1 cellular context compared by ENCODE assay signal in the genomic region with DNA sequence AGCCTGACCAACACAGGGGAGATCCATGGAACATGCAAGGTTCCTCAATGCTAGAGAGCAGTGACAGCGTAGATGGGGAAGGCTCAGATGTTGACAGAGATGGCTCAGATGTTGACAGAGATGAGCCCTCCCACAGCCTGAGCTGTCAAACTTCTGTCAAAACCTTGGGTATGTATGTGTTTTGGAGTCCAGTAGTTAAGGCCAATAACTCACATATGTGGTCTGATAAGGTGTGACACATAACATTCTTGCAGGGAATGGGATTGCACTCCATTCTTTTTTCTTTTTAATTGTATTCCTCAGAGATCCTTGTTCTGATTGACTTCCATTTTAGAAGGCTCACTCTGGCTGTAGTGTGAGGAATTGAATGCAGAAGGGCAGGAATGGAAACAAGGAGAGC.
TF ChIP-seq lines count a peak whose summit lies in the region.

No MANE protein-coding gene starts in this region.

TF ChIP-seq in K562, 482 proteins besides CTCF, POLR2A, EP300 and RAD21 (continued from another document):
- TF ChIP-seq STAT6 (CRISPR knock-in tag; IDR thresholded peaks at IDR 0.05) (no peak), CBFA2T3 (IDR thresholded peaks at IDR 0.05) (peak; percentile 82), TEAD4 (IDR thresholded peaks at IDR 0.05; ENCODE audit: low read length) (peak; percentile 25; the same call in 1 of the 2 replicates), TEAD4 (CRISPR knock-in tag; IDR thresholded peaks at IDR 0.05; ENCODE audit: borderline replicate concordance) (no peak), PBX2 (CRISPR knock-in tag; IDR thresholded peaks at IDR 0.05; ENCODE audit: low read depth) (no peak), PBX2 (tag; conservative IDR thresholded peaks at IDR 0.05; ENCODE audit: low read depth) (peak; percentile 83), TFAM (CRISPR knock-in tag; conservative IDR thresholded peaks at IDR 0.05) (no peak), CTBP1 (IDR thresholded peaks at IDR 0.05; ENCODE audit: borderline replicate concordance) (peak; percentile 70; the same call in 1 of the 2 replicates), GATA2 (CRISPR knock-in tag; IDR thresholded peaks at IDR 0.05) (peak; percentile 63; the same call in 1 of the 2 replicates), CBX2 (IDR thresholded peaks at IDR 0.05; ENCODE audit: insufficient read depth, low read length, poor library complexity, severe bottlenecking) (no peak), NCOR1 (IDR thresholded peaks at IDR 0.05) (0 out of 2 replicates have a peak, but pooled peaks have one; percentile 23), HIVEP1 (CRISPR knock-in tag; IDR thresholded peaks at IDR 0.05) (no peak), ARID1B (IDR thresholded peaks at IDR 0.05) (peak; percentile 61; the same call in 1 of the 2 replicates), MEIS2 (IDR thresholded peaks at IDR 0.05; ENCODE audit: partially characterized antibody) (peak; percentile 91), CREB3 (tag; conservative IDR thresholded peaks at IDR 0.05; ENCODE audit: low read depth) (no peak), FOXA3 (CRISPR knock-in tag; conservative IDR thresholded peaks at IDR 0.05 in 1 of 2, IDR thresholded peaks at IDR 0.05 in 1 of 2) (peak; percentile 46 to 67; a peak in 3 of 4 replicates), MECOM (CRISPR knock-in tag; IDR thresholded peaks at IDR 0.05) (peak; percentile 92), PKNOX1 (IDR thresholded peaks at IDR 0.05) (peak; percentile 57)
- TF ChIP-seq, protein P1, sequence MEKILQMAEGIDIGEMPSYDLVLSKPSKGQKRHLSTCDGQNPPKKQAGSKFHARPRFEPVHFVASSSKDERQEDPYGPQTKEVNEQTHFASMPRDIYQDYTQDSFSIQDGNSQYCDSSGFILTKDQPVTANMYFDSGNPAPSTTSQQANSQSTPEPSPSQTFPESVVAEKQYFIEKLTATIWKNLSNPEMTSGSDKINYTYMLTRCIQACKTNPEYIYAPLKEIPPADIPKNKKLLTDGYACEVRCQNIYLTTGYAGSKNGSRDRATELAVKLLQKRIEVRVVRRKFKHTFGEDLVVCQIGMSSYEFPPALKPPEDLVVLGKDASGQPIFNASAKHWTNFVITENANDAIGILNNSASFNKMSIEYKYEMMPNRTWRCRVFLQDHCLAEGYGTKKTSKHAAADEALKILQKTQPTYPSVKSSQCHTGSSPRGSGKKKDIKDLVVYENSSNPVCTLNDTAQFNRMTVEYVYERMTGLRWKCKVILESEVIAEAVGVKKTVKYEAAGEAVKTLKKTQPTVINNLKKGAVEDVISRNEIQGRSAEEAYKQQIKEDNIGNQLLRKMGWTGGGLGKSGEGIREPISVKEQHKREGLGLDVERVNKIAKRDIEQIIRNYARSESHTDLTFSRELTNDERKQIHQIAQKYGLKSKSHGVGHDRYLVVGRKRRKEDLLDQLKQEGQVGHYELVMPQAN (IDR thresholded peaks at IDR 0.05; ENCODE audit: borderline replicate concordance), result no peak
- TF ChIP-seq, protein P2, sequence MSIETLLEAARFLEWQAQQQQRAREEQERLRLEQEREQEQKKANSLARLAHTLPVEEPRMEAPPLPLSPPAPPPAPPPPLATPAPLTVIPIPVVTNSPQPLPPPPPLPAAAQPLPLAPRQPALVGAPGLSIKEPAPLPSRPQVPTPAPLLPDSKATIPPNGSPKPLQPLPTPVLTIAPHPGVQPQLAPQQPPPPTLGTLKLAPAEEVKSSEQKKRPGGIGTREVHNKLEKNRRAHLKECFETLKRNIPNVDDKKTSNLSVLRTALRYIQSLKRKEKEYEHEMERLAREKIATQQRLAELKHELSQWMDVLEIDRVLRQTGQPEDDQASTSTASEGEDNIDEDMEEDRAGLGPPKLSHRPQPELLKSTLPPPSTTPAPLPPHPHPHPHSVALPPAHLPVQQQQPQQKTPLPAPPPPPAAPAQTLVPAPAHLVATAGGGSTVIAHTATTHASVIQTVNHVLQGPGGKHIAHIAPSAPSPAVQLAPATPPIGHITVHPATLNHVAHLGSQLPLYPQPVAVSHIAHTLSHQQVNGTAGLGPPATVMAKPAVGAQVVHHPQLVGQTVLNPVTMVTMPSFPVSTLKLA (conservative IDR thresholded peaks at IDR 0.05), result peak in 1 of 2 experiments; percentile 48; a peak in 2 of 4 replicates
